Comparison of ENCODE assay signal across 1 cellular context in genomic region chr21:45064618-45065399, GRCh38.
TF ChIP-seq lines count a peak whose summit lies in the region.

No MANE protein-coding gene starts in this region.

TF ChIP-seq in IMR-90, 13 proteins besides CTCF, POLR2A, EP300 and RAD21:
- TF ChIP-seq MXI1 (IDR thresholded peaks at IDR 0.05; ENCODE audit: borderline replicate concordance, low read depth, low read length) = no peak
- TF ChIP-seq CEBPB (IDR thresholded peaks at IDR 0.05; ENCODE audit: low read depth, low read length) = no peak
- TF ChIP-seq, protein P1, sequence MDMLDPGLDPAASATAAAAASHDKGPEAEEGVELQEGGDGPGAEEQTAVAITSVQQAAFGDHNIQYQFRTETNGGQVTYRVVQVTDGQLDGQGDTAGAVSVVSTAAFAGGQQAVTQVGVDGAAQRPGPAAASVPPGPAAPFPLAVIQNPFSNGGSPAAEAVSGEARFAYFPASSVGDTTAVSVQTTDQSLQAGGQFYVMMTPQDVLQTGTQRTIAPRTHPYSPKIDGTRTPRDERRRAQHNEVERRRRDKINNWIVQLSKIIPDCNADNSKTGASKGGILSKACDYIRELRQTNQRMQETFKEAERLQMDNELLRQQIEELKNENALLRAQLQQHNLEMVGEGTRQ (IDR thresholded peaks at IDR 0.05; ENCODE audit: low read depth, low read length) = no peak
- peak; percentile 68 for TF ChIP-seq MAFK (IDR thresholded peaks at IDR 0.05; ENCODE audit: low read depth, low read length)
- TF ChIP-seq FOS (IDR thresholded peaks at IDR 0.05; ENCODE audit: low read depth, low read length) = no peak
TF ChIP-seq in IMR-90: peak in this region for 1.
